Comparison of ENCODE assay signal across 8 cellular contexts in genomic region chr6:6749791-6750434, GRCh38.
DNase-seq lines count a peak whose midpoint lies in the region; ATAC-seq and TF ChIP-seq lines count a peak whose summit lies in the region.

No MANE protein-coding gene starts in this region.

- peak; percentile 96 for DNase-seq in MG63
- peak; percentile 20 for DNase-seq in activated T-cell treated with anti-CD3 and anti-CD28 coated beads for 24 hours (ENCODE audit: low read depth)
- peak; percentile 93 for DNase-seq in fibroblast of villous mesenchyme (ENCODE audit: low read depth)
- peak in 32 of 56 donors; percentile 10 to 73 (median 30) for DNase-seq in nucleus accumbens (lab: John Stamatoyannopoulos, UW)
- DNase-seq in uterus, result peak; percentile 69 to 82
- no peak for DNase-seq in DMS153 treated with DMSO at 0.1 percent for 48 hours (lab: John Stamatoyannopoulos, UW; ENCODE audit: unreplicated experiment)

- H3K4me2 ChIP-seq in BLaER1, result no peak overlapping the region

- H3K4me1 ChIP-seq in BLaER1, result peaks cover 34% of the 10 kb centered on the region
- H3K4me1 ChIP-seq in uterus, result peaks cover 20 to 27% of the 10 kb centered on the region in 2 donors

- no peaks in the 10 kb centered on the region for H3K27me3 ChIP-seq in BLaER1
- no peaks in the 10 kb centered on the region for H3K27me3 ChIP-seq in MG63
- H3K27me3 ChIP-seq in uterus, result no peaks in the 10 kb centered on the region

- ATAC-seq in HG03135 (IDR thresholded peaks at IDR 0.05; ENCODE audit: unreplicated experiment), result no peak

- H3K36me3 ChIP-seq in BLaER1 (no peaks in the 10 kb centered on the region), MG63 (no peaks in the 10 kb centered on the region), uterus (no peaks in the 10 kb centered on the region)

- H3K9me3 ChIP-seq in BLaER1 (peaks cover 7% of the 10 kb centered on the region; the same call in 1 of the 2 replicates), MG63 (peaks cover 4% of the 10 kb centered on the region; the same call in 1 of the 2 replicates), uterus (no peaks in the 10 kb centered on the region)

- no peaks in the 10 kb centered on the region for H4K20me1 ChIP-seq in BLaER1

- H3K27ac ChIP-seq in BLaER1 (0 out of 2 replicates have a peak overlapping the region, but pooled peaks have one; percentile 4), uterus (peak overlapping the region; percentile 54 to 69)

- intact Hi-C loops in uterus (cut with DNase I; ENCODE audit: low total_unique reads), result no loop called here

- no peak overlapping the region for H3K9ac ChIP-seq in BLaER1

- TF ChIP-seq CTCF in fibroblast of villous mesenchyme (IDR thresholded peaks at IDR 0.05; ENCODE audit: insufficient read depth, low read depth, low read length), result no peak
- no peak for TF ChIP-seq CTCF in uterus (IDR thresholded peaks at IDR 0.05)

- TF ChIP-seq POLR2A in uterus (IDR thresholded peaks at IDR 0.05), result peak in 1 of 2 donors; percentile 11

- H3K4me3 ChIP-seq in BLaER1 (no peak overlapping the region), MG63 (no peak overlapping the region), fibroblast of villous mesenchyme (ENCODE audit: low read depth, low read length) (peak overlapping the region; percentile 7), uterus (no peak overlapping the region)
